22 cellular contexts compared by ENCODE assay signal in the genomic region with DNA sequence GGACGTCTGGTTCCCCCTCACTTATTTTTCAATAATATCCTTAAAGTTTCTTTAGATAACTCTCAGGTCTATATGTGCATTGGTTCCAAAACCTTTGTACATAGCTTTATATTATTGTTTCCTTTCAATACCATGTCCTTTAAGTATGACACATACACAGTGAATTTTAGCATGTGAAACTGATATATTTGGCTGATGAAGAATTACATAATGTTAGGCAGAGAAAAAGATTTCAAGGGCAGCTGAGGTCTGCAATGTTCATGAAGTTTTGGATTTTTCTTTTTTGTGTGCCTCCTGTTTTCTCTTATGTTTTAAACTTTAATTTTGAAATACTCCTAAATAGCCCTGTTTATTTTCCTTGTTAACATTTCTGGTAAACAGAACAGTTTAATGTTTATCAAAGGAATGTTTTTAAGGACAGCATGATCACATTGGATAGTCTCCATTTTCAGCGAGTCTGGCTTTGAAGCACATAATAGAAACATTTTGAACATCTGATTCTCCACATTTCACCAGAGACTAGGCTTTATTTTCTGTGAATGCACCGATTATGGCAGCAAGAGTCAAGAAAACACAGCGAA. TPM values are rescaled to one million over a fixed set of nuclear protein-coding genes. Genes with fewer than 3 reads are reported as not detected.
DNase-seq lines count a peak whose midpoint lies in the region; ATAC-seq, FAIRE-seq and TF ChIP-seq lines count a peak whose summit lies in the region.
"Had no signal": no experiment of that assay in that cellular context is flagged by ENCODE, and none has a peak within 500 bp of the region (broad histone marks: within the 10 kb centered on the region; RNA-seq: fewer than 3 reads in every experiment).

No MANE protein-coding gene starts in this region.

- no peak overlapping the region for H3K27ac Mint-ChIP-seq in CD4-positive, alpha-beta memory T cell
- H3K27ac Mint-ChIP-seq: activated B cell treated with CpG ODN at 0.5 μM for 24 hours; activated T-helper 17 cell treated with anti-CD3 and anti-CD28 coated beads, Interleukin-2, amount 50 U/mL, for 72 hours; stimulated activated effector memory CD8-positive, alpha-beta T cell treated with anti-CD3 and anti-CD28 coated beads, Interleukin-12 subunit alpha, Interleukin-12 subunit beta, amount 100 ng/mL, for 72 hours; T-helper 1 cell treated with Interleukin-12 subunit alpha and Interleukin-12 subunit beta and Interleukin-4 antibody, amounts not matched to agents 30 μg/mL and 1 μg/mL, for 36 hours had no signal

- H3K27ac ChIP-seq in K562 (ENCODE audit: extremely low read depth, low read depth, low read length) (no peak overlapping the region), lower lobe of right lung (peak overlapping the region; percentile 72), suprapubic skin (peak overlapping the region; percentile 84)
- H3K27ac ChIP-seq in CD4-positive, alpha-beta memory T cell (ENCODE audit: low read depth, low read length), result no peak overlapping the region
- H3K27ac ChIP-seq: cardiac muscle cell had no signal

- H3K4me1 ChIP-seq in K562 (replicated peaks in 1 of 2; ENCODE audit: control insufficient read depth in 2 of 2, insufficient read depth in 2 of 2, low read length in 2 of 2) (peaks cover 24 to 30% of the 10 kb centered on the region in 2 experiments), lower lobe of right lung (peaks cover 36% of the 10 kb centered on the region), suprapubic skin (peaks cover 47% of the 10 kb centered on the region)
- H3K4me1 ChIP-seq in CD4-positive, alpha-beta memory T cell (ENCODE audit: insufficient read depth, low read length), result peaks cover 16% of the 10 kb centered on the region
- H3K4me1 ChIP-seq: BE2C had no signal

- peak overlapping the region; percentile 48 for H2AFZ ChIP-seq in K562 (ENCODE audit: low read depth, low read length)

- H3K9me3 ChIP-seq in K562 (replicated peaks; ENCODE audit: control insufficient read depth, insufficient read depth, low read depth, low read length), result peaks cover 11% of the 10 kb centered on the region
- H3K9me3 ChIP-seq in lower lobe of right lung, result peaks cover 15% of the 10 kb centered on the region
- H3K9me3 ChIP-seq in suprapubic skin, result peaks cover 11% of the 10 kb centered on the region
- peaks cover 0 to 6% of the 10 kb centered on the region in 2 donors for H3K9me3 ChIP-seq in CD4-positive, alpha-beta memory T cell (ENCODE audit: control insufficient read depth in 1 of 2, low read length in 2 of 2)

- no peak overlapping the region for H3K9ac ChIP-seq in K562 (ENCODE audit: insufficient read depth in 1 of 2, low read depth in 2 of 2, low read length in 2 of 2)

- TF ChIP-seq CTCF in K562 (IDR thresholded peaks at IDR 0.05 in 2 of 3, conservative IDR thresholded peaks at IDR 0.05 in 1 of 3; ENCODE audit: insufficient read depth in 2 of 3, low read depth in 1 of 3, low read length in 3 of 3) (no peak), lower lobe of right lung (IDR thresholded peaks at IDR 0.05) (no peak), suprapubic skin (IDR thresholded peaks at IDR 0.05) (no peak)

- H3K4me3 ChIP-seq in K562, result no peak overlapping the region
- H3K4me3 ChIP-seq in lower lobe of right lung, result no peak overlapping the region
- H3K4me3 ChIP-seq in suprapubic skin, result no peak overlapping the region
- H3K4me3 ChIP-seq in CD4-positive, alpha-beta memory T cell (ENCODE audit: low read length in 2 of 2), result no peak overlapping the region
- H3K4me3 ChIP-seq: cardiac muscle cell, left lung, ovary had no signal

- H3K4me3 Mint-ChIP-seq in CD4-positive, alpha-beta memory T cell, result no peak overlapping the region
- H3K4me3 Mint-ChIP-seq: activated B cell treated with CpG ODN at 0.5 μM for 24 hours; activated T-helper 17 cell treated with anti-CD3 and anti-CD28 coated beads, Interleukin-2, amount 50 U/mL, for 72 hours; stimulated activated effector memory CD8-positive, alpha-beta T cell treated with anti-CD3 and anti-CD28 coated beads, Interleukin-12 subunit alpha, Interleukin-12 subunit beta, amount 100 ng/mL, for 72 hours; T-helper 1 cell treated with Interleukin-12 subunit alpha and Interleukin-12 subunit beta and Interleukin-4 antibody, amounts not matched to agents 30 μg/mL and 1 μg/mL, for 36 hours had no signal

- in situ Hi-C loops in K562 (cut with MboI), result no loop called here

- H3K4me1 Mint-ChIP-seq in CD4-positive, alpha-beta memory T cell, result peaks cover 20 to 34% (median 27%) of the 10 kb centered on the region in 4 donors

- no peaks in the 10 kb centered on the region for H3K79me2 ChIP-seq in K562 (ENCODE audit: control insufficient read depth, insufficient read depth, low read length)

- ATAC-seq in K562, result no peak
- ATAC-seq in lower lobe of right lung, result no peak
- ATAC-seq in GM19351 (IDR thresholded peaks at IDR 0.05; ENCODE audit: unreplicated experiment), result no peak
- ATAC-seq: activated T-helper 17 cell treated with anti-CD3 and anti-CD28 coated beads, Interleukin-2, amount 50 U/mL, for 72 hours; left lung; stimulated activated effector memory CD8-positive, alpha-beta T cell treated with anti-CD3 and anti-CD28 coated beads, Interleukin-12 subunit alpha, Interleukin-12 subunit beta, amount 100 ng/mL, for 72 hours had no signal

- peaks cover 1 to 4% of the 10 kb centered on the region in 2 donors for H3K27me3 Mint-ChIP-seq in CD4-positive, alpha-beta memory T cell

- no peaks in the 10 kb centered on the region for H3K36me3 ChIP-seq in K562 (ENCODE audit: control insufficient read depth, insufficient read depth, low read length)
- H3K36me3 ChIP-seq in lower lobe of right lung, result no peaks in the 10 kb centered on the region
- no peaks in the 10 kb centered on the region for H3K36me3 ChIP-seq in suprapubic skin
- no peaks in the 10 kb centered on the region for H3K36me3 ChIP-seq in CD4-positive, alpha-beta memory T cell (ENCODE audit: insufficient read depth, low read length)
- H3K36me3 ChIP-seq: BE2C, cardiac muscle cell, left lung, ovary had no signal

- H3K36me3 Mint-ChIP-seq in CD4-positive, alpha-beta memory T cell, result peaks cover 0 to 4% of the 10 kb centered on the region in 2 donors
- H3K36me3 Mint-ChIP-seq: stimulated activated effector memory CD8-positive, alpha-beta T cell treated with anti-CD3 and anti-CD28 coated beads, Interleukin-12 subunit alpha, Interleukin-12 subunit beta, amount 100 ng/mL, for 72 hours had no signal

- intact Hi-C loops in K562 (cut with micrococcal nuclease), result no loop called here
- intact Hi-C loops in lower lobe of right lung (cut with DNase I), result no loop called here
- intact Hi-C loops in CD4-positive, alpha-beta memory T cell (cut with micrococcal nuclease), result loop anchor here (5.0 kb wide), 1 partner anchor 57 kb away; no protein-coding TSS in a partner anchor

- 41% methylated on average over 4 of the region's 4 CpGs for WGBS in K562 (ENCODE audit: insufficient coverage, low coverage, missing lambda C conversion rate)
- 51% methylated on average over 4 of the region's 4 CpGs for WGBS in suprapubic skin

- H4K20me1 ChIP-seq in K562 (replicated peaks; ENCODE audit: control insufficient read depth, insufficient read depth, low read length), result no peaks in the 10 kb centered on the region

- FAIRE-seq in K562 (lab: Jason Lieb, UNC), result no peak
- FAIRE-seq: D721Med had no signal

- H3K27me3 ChIP-seq in K562 (ENCODE audit: control insufficient read depth in 2 of 2, insufficient read depth in 2 of 2, low read length in 2 of 2), result no peaks in the 10 kb centered on the region
- no peaks in the 10 kb centered on the region for H3K27me3 ChIP-seq in lower lobe of right lung (ENCODE audit: low read depth)
- H3K27me3 ChIP-seq in suprapubic skin, result no peaks in the 10 kb centered on the region
- no peaks in the 10 kb centered on the region for H3K27me3 ChIP-seq in CD4-positive, alpha-beta memory T cell (ENCODE audit: insufficient read depth, low read length)
- H3K27me3 ChIP-seq: BE2C, cardiac muscle cell, left lung, ovary had no signal

- TF ChIP-seq POLR2A in K562 (conservative IDR thresholded peaks at IDR 0.05) (no peak), suprapubic skin (IDR thresholded peaks at IDR 0.05) (no peak)

- no peak for TF ChIP-seq EP300 in K562 (IDR thresholded peaks at IDR 0.05; ENCODE audit: low read length)
- no peak for TF ChIP-seq EP300 in suprapubic skin (IDR thresholded peaks at IDR 0.05)

- DNase-seq in EL (peak; percentile 32), K562 (ENCODE audit: extremely low read depth in 1 of 4, low spot score in 3 of 4) (no peak), lower lobe of right lung (no peak), suprapubic skin (ENCODE audit: low spot score in 2 of 2) (no peak), NCI-H446 (lab: John Stamatoyannopoulos, UW) (no peak)
- DNase-seq in CD4-positive, alpha-beta memory T cell, result no peak
- DNase-seq: activated B cell treated with CpG ODN at 0.5 μM for 24 hours; activated CD8-positive, alpha-beta memory T cell treated with anti-CD3 and anti-CD28 coated beads for 24 hours; BE2C; effector CD8-positive, alpha-beta T cell; left lung; NCI-H2029; NCI-H510A; ovary; SIG-M5 had no signal

- no peaks in the 10 kb centered on the region for H3K9me1 ChIP-seq in K562 (ENCODE audit: control insufficient read depth, insufficient read depth, low read length)

- CTCF ChIA-PET in K562 (lab: Yijun Ruan, JAX; ENCODE audit: low intra/inter-chr PET ratio), result no interaction called here
- CTCF ChIA-PET in CD4-positive, alpha-beta memory T cell (lab: Charles Lee; ENCODE audit: partially characterized antibody), result interaction anchor here (1.8 to 2.9 kb wide), 2 partner anchors 17 to 164 kb away, joined by 4 to 13 read pairs; no protein-coding TSS in a partner anchor

- BruUV-seq in K562 (replicated peaks; lab: Mats Ljungman, UMichigan), result no TSS peak

- TF ChIP-seq RAD21 in K562 (CRISPR knock-in tag; conservative IDR thresholded peaks at IDR 0.05 in 1 of 2, IDR thresholded peaks at IDR 0.05 in 1 of 2), result no peak

- H3K4me2 ChIP-seq in K562 (ENCODE audit: insufficient read depth, low read length), result no peak overlapping the region

- H3K9me3 Mint-ChIP-seq in CD4-positive, alpha-beta memory T cell, result peaks cover 0 to 28% (median 19%) of the 10 kb centered on the region in 8 donors

- POLR2A ChIA-PET in K562 (lab: Yijun Ruan, JAX), result interaction anchor here (0.7 to 1.4 kb wide), 2 partner anchors 16 to 151 kb away, joined by 4 read pairs; a partner anchor contains a TSS
- POLR2A ChIA-PET in CD4-positive, alpha-beta memory T cell (lab: Charles Lee; ENCODE audit: partially characterized antibody), result interaction anchor here (1.0 kb wide), 1 partner anchor 18 kb away, joined by 3 read pairs; no protein-coding TSS in a partner anchor

RNA-seq across cellular contexts. Expression of a gene that starts 32.9 kb away (rescaled TPM):
- total RNA-seq in K562 (2011; cell fraction: chromatin; rRNA removed; ENCODE audit: low replicate concordance), result not detected in 2 replicates
- not detected in 2 replicates for total RNA-seq in K562 (2011; cell fraction: nucleolus; rRNA removed)
- total RNA-seq in K562 (2011; cell fraction: nucleoplasm; rRNA removed), result not detected in 2 replicates
- total RNA-seq in K562 (2014; rRNA removed), result not detected in 2 replicates
- total RNA-seq in K562 (2014; rRNA removed; fragmentation: Illumina TruSeq; extraction: Trizol), result not detected in 2 replicates
- total RNA-seq in K562 (2015; rRNA removed; fragmentation: Illumina TruSeq; extraction: Trizol), result not detected in 2 replicates
- not detected in 2 replicates for total RNA-seq in K562 (2021)
- not detected in 2 replicates for polyA plus RNA-seq in K562 (2011; rRNA removed)
- not detected in 2 replicates for polyA plus RNA-seq in K562 (2011; cell fraction: cytosol; rRNA removed)
- polyA plus RNA-seq in K562 (2011; cell fraction: nucleus; rRNA removed), result not detected in 2 replicates
- polyA plus RNA-seq in K562 (2012), result not detected in 2 replicates
- not detected in 2 replicates for polyA plus RNA-seq in K562 (2014; fragmentation: Illumina TruSeq; extraction: Trizol)
- polyA plus RNA-seq in K562 (2014; fragmentation: Nextera tagmentation; extraction: Ambion mirVana), result not detected
- not detected in 2 replicates for polyA plus RNA-seq in K562 (2014; rRNA removed)
- not detected in 2 replicates for polyA minus RNA-seq in K562 (2011; rRNA and poly(A)+ RNA removed)
- not detected in 2 replicates for polyA minus RNA-seq in K562 (2011; cell fraction: cytosol; rRNA and poly(A)+ RNA removed)
- polyA minus RNA-seq in K562 (2011; cell fraction: nucleus; rRNA and poly(A)+ RNA removed), result not detected in 2 replicates
- not detected for total RNA-seq in lower lobe of right lung
- not detected for total RNA-seq in suprapubic skin
- total RNA-seq in CD4-positive, alpha-beta memory T cell, result not detected
- polyA plus RNA-seq in CD4-positive, alpha-beta memory T cell, result not detected
- total RNA-seq: activated B cell treated with CpG ODN at 0.5 μM for 24 hours; activated T-helper 17 cell treated with anti-CD3 and anti-CD28 coated beads, Interleukin-2, amount 50 U/mL, for 72 hours; cardiac muscle cell; left lung; myocyte; ovary had no signal
- polyA plus RNA-seq: cardiac muscle cell, ovary had no signal

Comparison
In these comparisons a context has a peak if more than half of its experiments do, and no peak if none do; other contexts are left out.
1. H3K27ac ChIP-seq: peak in lower lobe of right lung (single experiment) and suprapubic skin (single experiment); none in K562 (single experiment) and CD4-positive, alpha-beta memory T cell (single experiment).